8 cellular contexts compared by ENCODE assay signal in the genomic region with DNA sequence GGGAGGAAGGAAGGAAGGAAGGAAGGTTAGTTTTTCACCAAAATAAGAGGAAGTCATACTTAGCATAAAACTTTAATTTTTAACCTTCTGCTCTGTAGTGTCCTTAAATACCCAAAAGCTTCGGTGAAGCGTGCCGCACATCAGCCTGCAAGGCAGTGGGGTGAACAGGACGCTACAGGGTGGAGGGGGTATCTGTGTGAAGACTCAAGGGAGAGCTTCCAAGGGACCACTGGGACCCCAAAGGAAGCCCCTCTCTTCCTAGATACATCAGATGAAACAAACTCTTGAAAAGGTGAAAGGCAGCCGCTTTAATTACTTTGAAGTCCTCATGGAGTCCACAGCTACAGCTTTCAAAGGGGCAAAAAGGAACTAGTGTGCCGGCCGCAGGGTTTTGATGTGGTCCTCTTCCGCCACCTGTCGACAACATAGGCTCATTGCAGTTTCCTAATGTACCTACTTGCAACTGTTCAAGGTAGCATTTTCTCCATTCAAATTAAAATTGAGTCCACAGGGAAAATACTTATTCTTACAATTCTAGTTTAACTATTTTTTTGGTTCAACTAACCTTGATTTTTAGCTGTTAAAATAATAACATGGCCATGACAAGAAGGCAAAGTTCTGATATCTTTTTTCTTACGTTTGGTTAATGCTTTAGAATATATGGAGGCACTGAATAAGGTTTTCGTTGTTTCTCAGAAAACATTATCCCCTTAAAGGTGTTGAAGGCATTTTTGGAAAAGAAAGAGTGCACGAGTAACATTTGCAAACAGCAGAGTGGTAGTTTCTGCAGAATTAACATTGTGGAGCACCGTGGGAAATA.
A peak's percentile ranks its signal among the peaks of the same experiment; 100 is the strongest.
DNase-seq lines count a peak whose midpoint lies in the region; ATAC-seq and TF ChIP-seq lines count a peak whose summit lies in the region.

No MANE protein-coding gene starts in this region.

- H3K27me3 ChIP-seq in trophoblast cell (ENCODE audit: insufficient read depth, low read length) = no peaks in the 10 kb centered on the region
- no peaks in the 10 kb centered on the region for H3K27me3 ChIP-seq in upper lobe of right lung

- H2BK12ac ChIP-seq in trophoblast cell (ENCODE audit: low read length) = peak overlapping the region; percentile 37

- H2BK120ac ChIP-seq in trophoblast cell (ENCODE audit: insufficient read depth, low read length, poor library complexity) = no peak overlapping the region

- H2AFZ ChIP-seq in trophoblast cell (ENCODE audit: insufficient read depth, low read length, poor library complexity) = no peak overlapping the region

- no peak overlapping the region for H3K4me3 ChIP-seq in trophoblast cell (ENCODE audit: low read depth, low read length)
- H3K4me3 ChIP-seq in upper lobe of right lung = no peak overlapping the region

- H3K14ac ChIP-seq in trophoblast cell (ENCODE audit: low read length) = no peak overlapping the region

- no peaks in the 10 kb centered on the region for H3K79me2 ChIP-seq in trophoblast cell (ENCODE audit: control insufficient read depth, insufficient read depth, low read length, poor library complexity)

- H4K12ac ChIP-seq in trophoblast cell (ENCODE audit: low read depth, low read length) = no peak overlapping the region

- H3K4me1 ChIP-seq in trophoblast cell (ENCODE audit: control insufficient read depth in 1 of 2, insufficient read depth in 2 of 2, low read length in 2 of 2) (no peaks in the 10 kb centered on the region), upper lobe of right lung (no peaks in the 10 kb centered on the region)

- H3K4me2 ChIP-seq in trophoblast cell (ENCODE audit: low read length) = no peak overlapping the region

- H3K27ac ChIP-seq in trophoblast cell (ENCODE audit: low read depth, low read length) (no peak overlapping the region), upper lobe of right lung (no peak overlapping the region)

- peak; percentile 96 for TF ChIP-seq CTCF in upper lobe of right lung (IDR thresholded peaks at IDR 0.05)

- peak overlapping the region; percentile 32 for H4K91ac ChIP-seq in trophoblast cell (ENCODE audit: low read depth, low read length)

- H3K9me3 ChIP-seq in trophoblast cell (ENCODE audit: insufficient read depth, low read depth, low read length) = no peaks in the 10 kb centered on the region
- no peaks in the 10 kb centered on the region for H3K9me3 ChIP-seq in upper lobe of right lung

- H3K4ac ChIP-seq in trophoblast cell (ENCODE audit: low read depth, low read length) = no peak overlapping the region

- H3K18ac ChIP-seq in trophoblast cell (ENCODE audit: low read length) = no peak overlapping the region

- H2BK5ac ChIP-seq in trophoblast cell (ENCODE audit: low read depth, low read length, poor library complexity) = no peak overlapping the region

- peak; percentile 99 for ATAC-seq in upper lobe of right lung

- H3K23ac ChIP-seq in trophoblast cell (ENCODE audit: low read length) = no peak overlapping the region

- no peak overlapping the region for H3K9ac ChIP-seq in trophoblast cell (ENCODE audit: low read length)

- H4K8ac ChIP-seq in trophoblast cell (ENCODE audit: low read depth, low read length) = no peak overlapping the region

- no CpG with 5 or more reads among the region's 13 CpGs for WGBS in trophoblast cell (ENCODE audit: extremely low coverage, insufficient coverage, insufficient read length)

- H3K79me1 ChIP-seq in trophoblast cell (ENCODE audit: low read length) = no peaks in the 10 kb centered on the region

- H2AK5ac ChIP-seq in trophoblast cell (ENCODE audit: low read length) = no peak overlapping the region

- H3K36me3 ChIP-seq in trophoblast cell (ENCODE audit: control insufficient read depth in 1 of 2, insufficient read depth in 2 of 2, low read length in 2 of 2) (no peaks in the 10 kb centered on the region), upper lobe of right lung (no peaks in the 10 kb centered on the region)

- intact Hi-C loops in upper lobe of right lung (cut with DNase I) = no loop called here

- DNase-seq in ELR (ENCODE audit: low read depth) (peak; percentile 78), HCEC 1CT (peak; percentile 74), MV-4-11 (lab: John Stamatoyannopoulos, UW) (peak; percentile 80), SK-N-DZ (ENCODE audit: low spot score) (peak; percentile 70), glomerular endothelial cell (ENCODE audit: extremely low read depth, low read depth, low spot score) (peak; percentile 60), trophoblast cell (peak; percentile 61 to 91), upper lobe of right lung (peak; percentile 76)
- DNase-seq in activated naive CD4-positive, alpha-beta T cell (lab: John Stamatoyannopoulos, UW) = peak; percentile 27 to 63 (median 40)
